Comparison of ENCODE assay signal across 8 cellular contexts in the genomic region with DNA sequence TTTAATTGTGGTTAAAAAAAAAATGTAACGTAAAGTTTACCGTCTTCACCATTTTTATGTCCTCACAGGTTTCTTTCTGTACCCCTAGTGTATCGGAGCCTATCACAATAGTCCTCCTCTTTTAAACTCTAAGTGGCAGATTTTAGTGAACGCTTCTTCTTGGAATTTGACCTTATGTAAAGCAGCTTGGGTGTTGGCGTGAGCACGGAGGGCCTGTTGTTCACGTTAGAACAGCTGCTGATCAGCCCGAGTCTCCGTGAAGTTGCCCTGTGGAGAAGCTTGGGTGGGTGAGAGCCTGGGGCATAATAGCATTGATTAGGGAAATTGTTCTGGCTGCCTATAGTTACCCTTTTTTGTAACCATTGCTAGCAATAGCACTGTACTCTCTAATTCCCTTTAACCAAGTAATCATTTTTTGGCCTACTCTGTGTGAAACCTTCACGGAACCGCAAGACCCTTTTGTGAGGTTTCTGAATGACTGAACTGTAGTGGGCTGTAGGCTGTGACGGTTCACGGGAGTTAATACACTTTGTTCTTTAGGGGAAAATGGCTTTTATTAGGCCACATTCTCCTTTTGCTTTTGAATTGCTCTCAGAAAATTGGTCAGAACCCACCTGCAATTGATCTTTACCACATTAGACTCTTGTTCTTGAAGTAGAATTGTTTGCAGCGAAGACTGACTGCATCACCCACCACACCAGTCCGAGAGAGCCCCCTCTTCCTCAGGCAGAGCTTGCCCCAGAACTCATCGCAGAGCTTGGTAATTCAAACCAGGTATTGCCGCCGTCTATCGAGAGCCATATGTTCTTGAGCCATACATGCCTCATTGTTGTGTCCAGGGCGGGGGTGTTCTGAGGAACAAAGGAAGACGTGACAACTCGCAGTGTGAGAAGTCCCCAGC.
DNase-seq lines count a peak whose midpoint lies in the region; ATAC-seq and TF ChIP-seq lines count a peak whose summit lies in the region.

No MANE protein-coding gene starts in this region.

- no peaks in the 10 kb centered on the region for H4K20me1 ChIP-seq in GM23338 (replicated peaks; ENCODE audit: insufficient read depth)

- TF ChIP-seq CTCF in GM23338 (conservative IDR thresholded peaks at IDR 0.05; ENCODE audit: low read depth in 2 of 2) (no peak), activated B cell treated with CpG ODN at 0.5 μM for 24 hours (IDR thresholded peaks at IDR 0.05) (no peak)

- H3K4me2 ChIP-seq in GM23338: no peak overlapping the region

- peak; percentile 89 for ATAC-seq in GM18511 (IDR thresholded peaks at IDR 0.05; ENCODE audit: unreplicated experiment)
- no peak for ATAC-seq in GM23338
- peak; percentile 25 for ATAC-seq in activated B cell treated with CpG ODN at 0.5 μM for 24 hours (ENCODE audit: low read depth)
- ATAC-seq in naive thymus-derived CD4-positive, alpha-beta T cell: no peak
- no peak for ATAC-seq in Right ventricle myocardium superior (ENCODE audit: poor library complexity)
- ATAC-seq in HG02840 (IDR thresholded peaks at IDR 0.05; ENCODE audit: low FRiP score, unreplicated experiment): no peak

- H3K9me3 Mint-ChIP-seq in GM23338: no peaks in the 10 kb centered on the region
- no peaks in the 10 kb centered on the region for H3K9me3 Mint-ChIP-seq in activated B cell treated with CpG ODN at 0.5 μM for 24 hours
- peaks cover 0 to 2% (median 0%) of the 10 kb centered on the region in 11 donors for H3K9me3 Mint-ChIP-seq in naive thymus-derived CD4-positive, alpha-beta T cell

- no peaks in the 10 kb centered on the region for H3K9me3 ChIP-seq in naive thymus-derived CD4-positive, alpha-beta T cell (ENCODE audit: control insufficient read depth in 2 of 3, low read length in 3 of 3)

- H2AFZ ChIP-seq in GM23338: no peak overlapping the region

- no peak overlapping the region for H3K4me3 ChIP-seq in GM23338
- peak overlapping the region; percentile 17 for H3K4me3 ChIP-seq in naive thymus-derived CD4-positive, alpha-beta T cell (ENCODE audit: low read length)

- POLR2A ChIA-PET in activated B cell treated with CpG ODN at 0.5 μM for 24 hours (lab: Charles Lee): no interaction called here
- POLR2A ChIA-PET in naive thymus-derived CD4-positive, alpha-beta T cell (lab: Charles Lee): no interaction called here

- peaks cover 57% of the 10 kb centered on the region for H3K36me3 Mint-ChIP-seq in GM23338 (ENCODE audit: low read depth)
- H3K36me3 Mint-ChIP-seq in activated B cell treated with CpG ODN at 0.5 μM for 24 hours (ENCODE audit: low read depth): peaks cover 92% of the 10 kb centered on the region
- no peaks in the 10 kb centered on the region for H3K36me3 Mint-ChIP-seq in naive thymus-derived CD4-positive, alpha-beta T cell

- H3K9me2 ChIP-seq in GM23338 (ENCODE audit: insufficient read depth): no peaks in the 10 kb centered on the region

- H3K27me3 ChIP-seq in GM23338 (ENCODE audit: insufficient read depth): no peaks in the 10 kb centered on the region
- H3K27me3 ChIP-seq in naive thymus-derived CD4-positive, alpha-beta T cell (ENCODE audit: control insufficient read depth in 2 of 2, insufficient read depth in 2 of 2, low read length in 2 of 2): no peaks in the 10 kb centered on the region

- H3K4me1 ChIP-seq in GM23338 (ENCODE audit: insufficient read depth): peaks cover 29% of the 10 kb centered on the region
- H3K4me1 ChIP-seq in naive thymus-derived CD4-positive, alpha-beta T cell (ENCODE audit: control insufficient read depth in 2 of 2, insufficient read depth in 2 of 2, low read length in 2 of 2): peaks cover 31 to 32% of the 10 kb centered on the region in 2 donors

- no peak for DNase-seq in GM23338 (ENCODE audit: low spot score)
- DNase-seq in activated B cell treated with CpG ODN at 0.5 μM for 24 hours: no peak
- no peak for DNase-seq in naive thymus-derived CD4-positive, alpha-beta T cell
- DNase-seq in SIG-M5 (lab: John Stamatoyannopoulos, UW): no peak
- no peak for DNase-seq in DMS 273 (lab: John Stamatoyannopoulos, UW; ENCODE audit: unreplicated experiment)
- no peak for DNase-seq in Right ventricle myocardium superior

- H3K4me1 Mint-ChIP-seq in GM23338: peaks cover 50% of the 10 kb centered on the region
- peaks cover 16% of the 10 kb centered on the region for H3K4me1 Mint-ChIP-seq in activated B cell treated with CpG ODN at 0.5 μM for 24 hours
- H3K4me1 Mint-ChIP-seq in naive thymus-derived CD4-positive, alpha-beta T cell: peaks cover 26 to 52% (median 40%) of the 10 kb centered on the region in 7 donors

- peak overlapping the region; percentile 68; the same call in 1 of the 2 replicates for H3K27ac ChIP-seq in GM23338 (ENCODE audit: low read depth)
- H3K27ac ChIP-seq in naive thymus-derived CD4-positive, alpha-beta T cell (ENCODE audit: low read depth, low read length): peak overlapping the region; percentile 59

- H3K27me3 Mint-ChIP-seq in GM23338 (ENCODE audit: insufficient read depth, low read depth, poor library complexity) (peaks cover 10% of the 10 kb centered on the region), activated B cell treated with CpG ODN at 0.5 μM for 24 hours (no peaks in the 10 kb centered on the region)
- no peaks in the 10 kb centered on the region for H3K27me3 Mint-ChIP-seq in naive thymus-derived CD4-positive, alpha-beta T cell

- H3F3A ChIP-seq in GM23338 (replicated peaks; ENCODE audit: low read depth): no peaks in the 10 kb centered on the region

- intact Hi-C loops in activated B cell treated with CpG ODN at 0.5 μM for 24 hours (cut with micrococcal nuclease): no loop called here
- intact Hi-C loops in naive thymus-derived CD4-positive, alpha-beta T cell (cut with micrococcal nuclease): loop anchor here (2.0 to 10.0 kb wide), 5 partner anchors 166 to 457 kb away; a partner anchor contains a TSS
- intact Hi-C loops in Right ventricle myocardium superior (cut with DNase I): no loop called here

- peak overlapping the region; percentile 31 for H3K27ac Mint-ChIP-seq in GM23338
- H3K27ac Mint-ChIP-seq in activated B cell treated with CpG ODN at 0.5 μM for 24 hours: no peak overlapping the region
- peak overlapping the region; percentile 89 to 97 (median 94) for H3K27ac Mint-ChIP-seq in naive thymus-derived CD4-positive, alpha-beta T cell

- peaks cover 5% of the 10 kb centered on the region for H3K36me3 ChIP-seq in GM23338 (ENCODE audit: insufficient read depth)
- no peaks in the 10 kb centered on the region for H3K36me3 ChIP-seq in naive thymus-derived CD4-positive, alpha-beta T cell (ENCODE audit: control insufficient read depth in 2 of 3, insufficient read depth in 3 of 3, low read length in 3 of 3)

- H3K4me3 Mint-ChIP-seq in GM23338 (no peak overlapping the region), activated B cell treated with CpG ODN at 0.5 μM for 24 hours (no peak overlapping the region)
- peak overlapping the region in 9 of 10 donors; percentile 48 to 87 (median 73) for H3K4me3 Mint-ChIP-seq in naive thymus-derived CD4-positive, alpha-beta T cell

- H3K79me2 ChIP-seq in GM23338 (replicated peaks; ENCODE audit: insufficient read depth): no peaks in the 10 kb centered on the region

- CTCF ChIA-PET in activated B cell treated with CpG ODN at 0.5 μM for 24 hours (lab: Charles Lee): interaction anchor here (1.5 kb wide), 1 partner anchor 234 kb away, joined by 4 read pairs; no protein-coding TSS in a partner anchor
- CTCF ChIA-PET in naive thymus-derived CD4-positive, alpha-beta T cell (lab: Charles Lee): interaction anchor here (1.6 kb wide), 1 partner anchor 15 kb away, joined by 6 read pairs; no protein-coding TSS in a partner anchor

TF ChIP-seq in GM23338, 12 proteins besides CTCF, POLR2A, EP300 and RAD21 (continues in another document):
- no peak for TF ChIP-seq EZH2 (IDR thresholded peaks at IDR 0.05; ENCODE audit: low read depth, unreplicated experiment)
- TF ChIP-seq ZNF331 (CRISPR knock-in tag; IDR thresholded peaks at IDR 0.05; ENCODE audit: low read depth): no peak
- TF ChIP-seq STAT1 (IDR thresholded peaks at IDR 0.05; ENCODE audit: unreplicated experiment): no peak
- no peak for TF ChIP-seq JUNB (IDR thresholded peaks at IDR 0.05; ENCODE audit: unreplicated experiment)
- no peak for TF ChIP-seq ZNF114 (CRISPR knock-in tag; IDR thresholded peaks at IDR 0.05)
- TF ChIP-seq, protein P1, sequence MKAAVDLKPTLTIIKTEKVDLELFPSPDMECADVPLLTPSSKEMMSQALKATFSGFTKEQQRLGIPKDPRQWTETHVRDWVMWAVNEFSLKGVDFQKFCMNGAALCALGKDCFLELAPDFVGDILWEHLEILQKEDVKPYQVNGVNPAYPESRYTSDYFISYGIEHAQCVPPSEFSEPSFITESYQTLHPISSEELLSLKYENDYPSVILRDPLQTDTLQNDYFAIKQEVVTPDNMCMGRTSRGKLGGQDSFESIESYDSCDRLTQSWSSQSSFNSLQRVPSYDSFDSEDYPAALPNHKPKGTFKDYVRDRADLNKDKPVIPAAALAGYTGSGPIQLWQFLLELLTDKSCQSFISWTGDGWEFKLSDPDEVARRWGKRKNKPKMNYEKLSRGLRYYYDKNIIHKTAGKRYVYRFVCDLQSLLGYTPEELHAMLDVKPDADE (IDR thresholded peaks at IDR 0.05): no peak
- TF ChIP-seq POLR2AphosphoS5 (IDR thresholded peaks at IDR 0.05; ENCODE audit: low read depth): no peak

Comparison
In these comparisons a context has a peak if more than half of its experiments do, and no peak if none do; other contexts are left out.
1. ATAC-seq: peak in GM18511 (single experiment) and activated B cell treated with CpG ODN at 0.5 μM for 24 hours (single experiment); none in GM23338 (single experiment), naive thymus-derived CD4-positive, alpha-beta T cell (single experiment), Right ventricle myocardium superior (single experiment) and HG02840 (single experiment).
2. H3K4me3 Mint-ChIP-seq: peak in naive thymus-derived CD4-positive, alpha-beta T cell (9 of 10); none in GM23338 (single experiment) and activated B cell treated with CpG ODN at 0.5 μM for 24 hours (single experiment).
3. intact Hi-C loops: an anchor here in naive thymus-derived CD4-positive, alpha-beta T cell (2.0 to 10.0 kb wide); none called in activated B cell treated with CpG ODN at 0.5 μM for 24 hours and Right ventricle myocardium superior.